ENCODE assay signal across 20 cellular contexts in the genomic region with DNA sequence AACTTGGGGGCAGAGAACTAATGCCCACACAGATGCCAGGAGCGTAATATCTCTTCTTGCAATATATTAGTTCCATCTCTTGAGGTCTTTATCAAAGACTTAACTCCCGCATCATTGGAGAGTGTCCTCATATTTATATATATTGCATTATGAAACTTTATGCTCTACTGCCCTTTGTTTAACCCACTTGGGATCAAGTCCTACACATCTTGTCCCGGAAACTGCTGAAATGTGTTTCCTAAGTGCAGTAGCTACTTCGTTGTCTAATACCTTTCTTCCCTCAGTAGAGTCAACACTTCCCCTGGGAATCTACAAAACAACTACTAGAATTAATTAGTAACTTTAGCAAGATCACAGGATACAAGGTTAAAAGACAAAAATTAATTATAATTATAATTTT.
"Had no signal": no experiment of that assay in that cellular context is flagged by ENCODE, and none has a peak within 500 bp of the region (broad histone marks: within the 10 kb centered on the region; RNA-seq: fewer than 3 reads in every experiment).

No MANE protein-coding gene starts in this region.

- H3K4me1 ChIP-seq: neural progenitor cell, prostate gland, upper lobe of left lung had no signal

- H3K27me3 ChIP-seq: esophagus muscularis mucosa, neural progenitor cell, upper lobe of left lung had no signal

- H3K36me3 ChIP-seq: esophagus muscularis mucosa, neural progenitor cell, prostate gland, thoracic aorta, upper lobe of left lung, WERI-Rb-1 had no signal

- H3K9ac ChIP-seq: neural progenitor cell had no signal

- DNase-seq: activated CD4-positive, alpha-beta T cell treated with anti-CD3 and anti-CD28 coated beads for 1 hour; activated CD8-positive, alpha-beta memory T cell treated with anti-CD3 and anti-CD28 coated beads for 24 hours; activated CD8-positive, alpha-beta memory T cell treated with anti-CD3 and anti-CD28 coated beads, Interleukin-2, amount 50 U/mL, for 48 hours; activated effector memory CD4-positive, alpha-beta T cell treated with Interleukin-2 at 50 U/mL for 16 hours; activated naive CD4-positive, alpha-beta T cell treated with anti-CD3 and anti-CD28 coated beads, Interleukin-2, amount 10 ng/mL, durations not matched to agents 7 days and 5 days; activated naive CD8-positive, alpha-beta T cell treated with anti-CD3 and anti-CD28 coated beads, Interleukin-2, amount 50 U/mL, for 24 hours; activated T-cell treated with anti-CD3 and anti-CD28 coated beads, Interleukin-2, amount 50 U/mL, for 48 hours; effector memory CD4-positive, alpha-beta T cell; glutamatergic neuron; right cardiac atrium; stimulated activated CD4-positive, alpha-beta T cell treated with anti-CD3 and anti-CD28 coated beads, Interleukin-4, amount 100 ng/mL, for 24 hours; upper lobe of left lung; WERI-Rb-1 had no signal

- H3K9me3 ChIP-seq: esophagus muscularis mucosa, prostate gland, thoracic aorta, upper lobe of left lung had no signal

- H3K4me2 ChIP-seq: neural progenitor cell had no signal

- H3K4me3 ChIP-seq: esophagus muscularis mucosa, lung, neural progenitor cell, prostate gland, thoracic aorta, upper lobe of left lung had no signal

- ATAC-seq: activated naive CD8-positive, alpha-beta T cell treated with anti-CD3 and anti-CD28 coated beads, Interleukin-2, amount 50 U/mL, for 24 hours; left lobe of liver; right cardiac atrium; stimulated activated effector memory CD8-positive, alpha-beta T cell treated with anti-CD3 and anti-CD28 coated beads, Interleukin-12 subunit alpha, Interleukin-12 subunit beta, amount 100 ng/mL, for 72 hours had no signal
